ENCODE assay signal across 1 cellular context in genomic region chr1:185281245-185281644, GRCh38.
TF ChIP-seq lines count a peak whose summit lies in the region.

No MANE protein-coding gene starts in this region.

TF ChIP-seq in GM12878, 131 proteins besides CTCF, POLR2A, EP300 and RAD21 (continued from another document):
- TF ChIP-seq E4F1 (IDR thresholded peaks at IDR 0.05; ENCODE audit: borderline replicate concordance, partially characterized antibody): no peak
